Comparison of ENCODE assay signal across 9 cellular contexts in the genomic region with DNA sequence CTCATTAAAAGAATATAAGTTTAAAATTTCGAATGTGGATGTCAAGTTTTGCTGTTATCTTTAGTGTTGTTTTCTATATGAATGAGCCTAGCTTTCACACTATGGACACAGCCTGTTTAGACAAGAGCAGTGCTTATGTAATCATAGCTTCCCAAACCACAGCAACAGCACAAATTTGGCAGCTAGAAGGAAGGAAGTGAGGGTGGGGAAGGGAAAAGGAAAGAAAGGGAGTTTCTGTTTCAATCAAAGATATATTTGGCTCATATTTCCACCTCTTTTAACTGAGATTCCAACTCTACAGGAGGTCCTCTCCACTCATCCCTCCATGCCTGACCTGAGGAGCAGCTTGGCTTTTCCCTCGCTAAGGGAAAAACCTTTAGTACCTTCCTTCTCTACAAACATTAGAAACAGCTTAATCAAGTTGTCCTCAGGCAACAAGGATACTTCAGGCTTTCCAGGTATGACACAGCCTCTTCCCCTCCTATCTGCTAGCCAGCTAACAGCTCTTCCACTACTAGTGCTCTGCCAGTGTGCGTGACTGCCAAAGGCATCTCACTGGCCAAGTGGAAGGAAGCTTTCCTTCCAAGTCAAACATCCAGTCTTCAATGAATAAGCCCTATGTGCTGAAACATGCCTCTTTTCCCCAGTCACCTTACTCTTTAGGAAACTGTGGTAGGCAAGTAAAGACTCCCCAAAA.
A peak's percentile ranks its signal among the peaks of the same experiment; 100 is the strongest.
DNase-seq lines count a peak whose midpoint lies in the region; ATAC-seq lines count a peak whose summit lies in the region.
"Had no signal": no experiment of that assay in that cellular context is flagged by ENCODE, and none has a peak within 500 bp of the region (broad histone marks: within the 10 kb centered on the region; RNA-seq: fewer than 3 reads in every experiment).

No MANE protein-coding gene starts in this region.

- peaks cover 4% of the 10 kb centered on the region for H3K4me1 ChIP-seq in right cardiac atrium (ENCODE audit: control insufficient read depth, insufficient read depth, low read length)

- 45% methylated on average over 3 of the region's 3 CpGs for WGBS in right cardiac atrium

- intact Hi-C loops in activated CD4-positive, alpha-beta T cell treated with anti-CD3 and anti-CD28 coated beads, Interleukin-2, amount 10 ng/mL, durations not matched to agents 24 days and 14 days (cut with micrococcal nuclease) = loop anchor here (1.0 to 2.0 kb wide), 12 partner anchors 18 to 462 kb away; a partner anchor contains a TSS
- intact Hi-C loops in activated CD4-positive, alpha-beta memory T cell treated with anti-CD3 and anti-CD28 coated beads for 36 hours (cut with micrococcal nuclease) = loop anchor here (1.0 to 5.0 kb wide), 13 partner anchors 18 to 1199 kb away; a partner anchor contains a TSS
- intact Hi-C loops in right cardiac atrium (cut with DNase I) = no loop called here

- no peak for DNase-seq in activated CD4-positive, alpha-beta T cell treated with anti-CD3 and anti-CD28 coated beads, Interleukin-2, amount 10 ng/mL, durations not matched to agents 24 days and 14 days
- DNase-seq in activated CD4-positive, alpha-beta T cell treated with anti-CD3 and anti-CD28 coated beads, Interleukin-2, amount 50 U/mL, for 4 hours = no peak
- no peak for DNase-seq in activated CD4-positive, alpha-beta memory T cell treated with anti-CD3 and anti-CD28 coated beads for 36 hours
- DNase-seq in right cardiac atrium (peak in 1 of 3 donors; percentile 22), stromal cell of bone marrow (ENCODE audit: low read depth) (peak; percentile 45), DMS153 (lab: John Stamatoyannopoulos, UW) (no peak), NCI-H69 (lab: John Stamatoyannopoulos, UW) (no peak), COR-L47 (lab: John Stamatoyannopoulos, UW) (no peak)
- DNase-seq: hippocampal formation had no signal

- H3K4me1 Mint-ChIP-seq in activated CD4-positive, alpha-beta T cell treated with anti-CD3 and anti-CD28 coated beads, Interleukin-2, amount 10 ng/mL, durations not matched to agents 24 days and 14 days = peaks cover 44% of the 10 kb centered on the region
- H3K4me1 Mint-ChIP-seq in activated CD4-positive, alpha-beta memory T cell treated with anti-CD3 and anti-CD28 coated beads for 36 hours (ENCODE audit: low read depth) = peaks cover 57% of the 10 kb centered on the region

- H3K4me3 ChIP-seq in right cardiac atrium (ENCODE audit: low read length) = no peak overlapping the region

- H3K9me3 Mint-ChIP-seq in activated CD4-positive, alpha-beta T cell treated with anti-CD3 and anti-CD28 coated beads, Interleukin-2, amount 10 ng/mL, durations not matched to agents 24 days and 14 days = peaks cover 9% of the 10 kb centered on the region
- H3K9me3 Mint-ChIP-seq in activated CD4-positive, alpha-beta memory T cell treated with anti-CD3 and anti-CD28 coated beads for 36 hours = no peaks in the 10 kb centered on the region

- H3K36me3 Mint-ChIP-seq in activated CD4-positive, alpha-beta T cell treated with anti-CD3 and anti-CD28 coated beads, Interleukin-2, amount 10 ng/mL, durations not matched to agents 24 days and 14 days (ENCODE audit: low read depth) = peaks cover 7% of the 10 kb centered on the region
- peaks cover 14% of the 10 kb centered on the region for H3K36me3 Mint-ChIP-seq in activated CD4-positive, alpha-beta memory T cell treated with anti-CD3 and anti-CD28 coated beads for 36 hours

- H3K4me3 Mint-ChIP-seq in activated CD4-positive, alpha-beta T cell treated with anti-CD3 and anti-CD28 coated beads, Interleukin-2, amount 10 ng/mL, durations not matched to agents 24 days and 14 days = peak overlapping the region; percentile 79
- H3K4me3 Mint-ChIP-seq in activated CD4-positive, alpha-beta memory T cell treated with anti-CD3 and anti-CD28 coated beads for 36 hours = peak overlapping the region; percentile 62

- H3K27ac Mint-ChIP-seq in activated CD4-positive, alpha-beta T cell treated with anti-CD3 and anti-CD28 coated beads, Interleukin-2, amount 10 ng/mL, durations not matched to agents 24 days and 14 days = peak overlapping the region; percentile 93
- peak overlapping the region; percentile 99 for H3K27ac Mint-ChIP-seq in activated CD4-positive, alpha-beta memory T cell treated with anti-CD3 and anti-CD28 coated beads for 36 hours

- POLR2A ChIA-PET in activated CD4-positive, alpha-beta memory T cell treated with anti-CD3 and anti-CD28 coated beads for 36 hours (lab: Charles Lee) = interaction anchor here (0.6 to 3.3 kb wide), 18 partner anchors 16 to 275 kb away, joined by 3 to 39 read pairs (median 8); a partner anchor contains a TSS

- no peaks in the 10 kb centered on the region for H3K27me3 ChIP-seq in right cardiac atrium (ENCODE audit: control insufficient read depth, insufficient read depth)

- H3K27ac ChIP-seq in right cardiac atrium (ENCODE audit: low read length) = no peak overlapping the region

- peak; percentile 84 to 86 for ATAC-seq in right cardiac atrium

- H3K9me3 ChIP-seq in right cardiac atrium (ENCODE audit: control insufficient read depth, low read length) = peaks cover 4% of the 10 kb centered on the region

- H3K27me3 Mint-ChIP-seq in activated CD4-positive, alpha-beta T cell treated with anti-CD3 and anti-CD28 coated beads, Interleukin-2, amount 10 ng/mL, durations not matched to agents 24 days and 14 days = no peaks in the 10 kb centered on the region
- H3K27me3 Mint-ChIP-seq in activated CD4-positive, alpha-beta memory T cell treated with anti-CD3 and anti-CD28 coated beads for 36 hours = no peaks in the 10 kb centered on the region

- CTCF ChIA-PET in activated CD4-positive, alpha-beta memory T cell treated with anti-CD3 and anti-CD28 coated beads for 36 hours (lab: Charles Lee) = interaction anchor here (0.8 to 2.6 kb wide), 11 partner anchors 10 to 462 kb away, joined by 3 to 12 read pairs (median 5); a partner anchor contains a TSS

Comparison
In these comparisons a context has a peak if more than half of its experiments do, and no peak if none do; other contexts are left out.
1. intact Hi-C loops: an anchor here in activated CD4-positive, alpha-beta T cell treated with anti-CD3 and anti-CD28 coated beads, Interleukin-2, amount 10 ng/mL, durations not matched to agents 24 days and 14 days (1.0 to 2.0 kb wide) and activated CD4-positive, alpha-beta memory T cell treated with anti-CD3 and anti-CD28 coated beads for 36 hours (1.0 to 5.0 kb wide); none called in right cardiac atrium.